ENCODE assay signal across 1 cellular context in the genomic region with DNA sequence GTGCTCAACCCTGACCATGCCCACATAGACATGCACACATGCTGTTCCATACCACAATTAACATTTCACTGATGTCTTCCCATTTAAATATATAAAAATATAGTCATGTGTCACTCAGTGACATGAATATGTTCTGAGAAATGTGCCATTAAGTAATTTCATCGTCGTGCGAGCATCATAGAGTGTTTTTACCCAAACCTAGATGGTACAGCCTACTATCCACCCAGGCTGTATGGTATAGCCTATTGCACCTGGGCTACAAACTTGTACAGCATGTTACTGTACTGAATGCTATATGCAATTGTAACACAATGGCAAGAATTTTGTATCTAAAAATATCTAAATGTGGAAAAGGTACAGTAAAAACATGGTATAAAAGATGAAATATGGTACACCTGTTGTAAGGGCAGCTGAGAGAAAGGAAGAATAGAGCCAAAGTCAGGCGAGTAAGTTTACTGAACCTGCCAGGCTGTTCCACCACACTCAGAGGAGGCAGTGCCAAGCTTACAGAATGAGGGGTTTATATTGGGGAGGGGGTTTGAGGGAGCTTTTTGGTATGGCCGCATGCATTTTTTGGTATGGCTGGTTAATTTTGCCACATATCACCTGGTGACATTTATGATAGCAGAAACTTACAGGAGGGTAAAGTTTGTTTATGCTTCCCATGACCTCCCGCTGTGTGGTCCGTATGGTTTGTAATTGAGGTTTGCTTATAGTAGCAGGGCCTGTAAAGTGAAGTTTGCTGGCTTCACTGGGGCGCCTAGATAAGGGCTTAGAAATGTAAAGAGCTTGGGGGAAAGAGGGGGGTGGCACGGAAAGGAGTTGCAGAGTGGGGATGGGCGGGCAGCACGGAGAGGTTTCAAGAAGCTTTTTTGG.
TF ChIP-seq lines count a peak whose summit lies in the region.

No MANE protein-coding gene starts in this region.

TF ChIP-seq in K562, 482 proteins besides CTCF, POLR2A, EP300 and RAD21 (continued from another document and continues in another):
- TF ChIP-seq ZNF121 (CRISPR knock-in tag; conservative IDR thresholded peaks at IDR 0.05) (no peak), CHD4 (IDR thresholded peaks at IDR 0.05; ENCODE audit: insufficient read depth, insufficient replicate concordance, low read depth, low read length, poor library complexity, severe bottlenecking) (no peak), TEAD2 (tag; IDR thresholded peaks at IDR 0.05) (no peak), ZNF766 (CRISPR knock-in tag; conservative IDR thresholded peaks at IDR 0.05) (no peak), CCAR2 (IDR thresholded peaks at IDR 0.05; ENCODE audit: low read depth, low read length) (no peak), MAFG (tag; conservative IDR thresholded peaks at IDR 0.05) (no peak), ZNF644 (tag; IDR thresholded peaks at IDR 0.05; ENCODE audit: low read depth) (no peak), XRCC4 (IDR thresholded peaks at IDR 0.05; ENCODE audit: extremely low read depth, insufficient read depth, insufficient read length) (no peak), PYGO2 (tag; IDR thresholded peaks at IDR 0.05) (no peak), HDAC6 (IDR thresholded peaks at IDR 0.05; ENCODE audit: low read depth, low read length) (no peak), RBFOX2 (IDR thresholded peaks at IDR 0.05; ENCODE audit: low read depth, low read length) (no peak), FOXP1 (CRISPR knock-in tag; IDR thresholded peaks at IDR 0.05) (no peak), JUN (IDR thresholded peaks at IDR 0.05; ENCODE audit: borderline replicate concordance, low read depth, low read length) (no peak), JUN (CRISPR knock-in tag; IDR thresholded peaks at IDR 0.05; ENCODE audit: borderline replicate concordance) (no peak), ZNF311 (CRISPR knock-in tag; IDR thresholded peaks at IDR 0.05) (no peak), NFATC3 (IDR thresholded peaks at IDR 0.05) (no peak), FOXM1 (IDR thresholded peaks at IDR 0.05; ENCODE audit: low read depth) (0 out of 2 replicates have a peak, but pooled peaks have one; percentile 21), FOXM1 (CRISPR knock-in tag; IDR thresholded peaks at IDR 0.05; ENCODE audit: low read depth) (no peak), TBP (optimal IDR thresholded peaks at IDR 0.05; ENCODE audit: low read depth, low read length) (no peak), POU5F1 (IDR thresholded peaks at IDR 0.05; ENCODE audit: borderline replicate concordance, low read depth, low read length, partially characterized antibody) (no peak), ZC3H11A (IDR thresholded peaks at IDR 0.05; ENCODE audit: low read depth, low read length) (no peak)
- TF ChIP-seq, protein P1, sequence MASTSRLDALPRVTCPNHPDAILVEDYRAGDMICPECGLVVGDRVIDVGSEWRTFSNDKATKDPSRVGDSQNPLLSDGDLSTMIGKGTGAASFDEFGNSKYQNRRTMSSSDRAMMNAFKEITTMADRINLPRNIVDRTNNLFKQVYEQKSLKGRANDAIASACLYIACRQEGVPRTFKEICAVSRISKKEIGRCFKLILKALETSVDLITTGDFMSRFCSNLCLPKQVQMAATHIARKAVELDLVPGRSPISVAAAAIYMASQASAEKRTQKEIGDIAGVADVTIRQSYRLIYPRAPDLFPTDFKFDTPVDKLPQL (IDR thresholded peaks at IDR 0.05; ENCODE audit: extremely low read depth, insufficient read length), result no peak
- TF ChIP-seq, protein P2, sequence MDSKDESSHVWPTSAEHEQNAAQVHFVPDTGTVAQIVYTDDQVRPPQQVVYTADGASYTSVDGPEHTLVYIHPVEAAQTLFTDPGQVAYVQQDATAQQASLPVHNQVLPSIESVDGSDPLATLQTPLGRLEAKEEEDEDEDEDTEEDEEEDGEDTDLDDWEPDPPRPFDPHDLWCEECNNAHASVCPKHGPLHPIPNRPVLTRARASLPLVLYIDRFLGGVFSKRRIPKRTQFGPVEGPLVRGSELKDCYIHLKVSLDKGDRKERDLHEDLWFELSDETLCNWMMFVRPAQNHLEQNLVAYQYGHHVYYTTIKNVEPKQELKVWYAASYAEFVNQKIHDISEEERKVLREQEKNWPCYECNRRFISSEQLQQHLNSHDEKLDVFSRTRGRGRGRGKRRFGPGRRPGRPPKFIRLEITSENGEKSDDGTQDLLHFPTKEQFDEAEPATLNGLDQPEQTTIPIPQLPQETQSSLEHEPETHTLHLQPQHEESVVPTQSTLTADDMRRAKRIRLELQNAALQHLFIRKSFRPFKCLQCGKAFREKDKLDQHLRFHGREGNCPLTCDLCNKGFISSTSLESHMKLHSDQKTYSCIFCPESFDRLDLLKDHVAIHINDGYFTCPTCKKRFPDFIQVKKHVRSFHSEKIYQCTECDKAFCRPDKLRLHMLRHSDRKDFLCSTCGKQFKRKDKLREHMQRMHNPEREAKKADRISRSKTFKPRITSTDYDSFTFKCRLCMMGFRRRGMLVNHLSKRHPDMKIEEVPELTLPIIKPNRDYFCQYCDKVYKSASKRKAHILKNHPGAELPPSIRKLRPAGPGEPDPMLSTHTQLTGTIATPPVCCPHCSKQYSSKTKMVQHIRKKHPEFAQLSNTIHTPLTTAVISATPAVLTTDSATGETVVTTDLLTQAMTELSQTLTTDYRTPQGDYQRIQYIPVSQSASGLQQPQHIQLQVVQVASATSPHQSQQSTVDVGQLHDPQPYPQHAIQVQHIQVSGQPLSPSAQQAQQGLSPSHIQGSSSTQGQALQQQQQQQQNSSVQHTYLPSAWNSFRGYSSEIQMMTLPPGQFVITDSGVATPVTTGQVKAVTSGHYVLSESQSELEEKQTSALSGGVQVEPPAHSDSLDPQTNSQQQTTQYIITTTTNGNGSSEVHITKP (IDR thresholded peaks at IDR 0.05; ENCODE audit: partially characterized antibody), result peak; percentile 38
- TF ChIP-seq, protein P3, sequence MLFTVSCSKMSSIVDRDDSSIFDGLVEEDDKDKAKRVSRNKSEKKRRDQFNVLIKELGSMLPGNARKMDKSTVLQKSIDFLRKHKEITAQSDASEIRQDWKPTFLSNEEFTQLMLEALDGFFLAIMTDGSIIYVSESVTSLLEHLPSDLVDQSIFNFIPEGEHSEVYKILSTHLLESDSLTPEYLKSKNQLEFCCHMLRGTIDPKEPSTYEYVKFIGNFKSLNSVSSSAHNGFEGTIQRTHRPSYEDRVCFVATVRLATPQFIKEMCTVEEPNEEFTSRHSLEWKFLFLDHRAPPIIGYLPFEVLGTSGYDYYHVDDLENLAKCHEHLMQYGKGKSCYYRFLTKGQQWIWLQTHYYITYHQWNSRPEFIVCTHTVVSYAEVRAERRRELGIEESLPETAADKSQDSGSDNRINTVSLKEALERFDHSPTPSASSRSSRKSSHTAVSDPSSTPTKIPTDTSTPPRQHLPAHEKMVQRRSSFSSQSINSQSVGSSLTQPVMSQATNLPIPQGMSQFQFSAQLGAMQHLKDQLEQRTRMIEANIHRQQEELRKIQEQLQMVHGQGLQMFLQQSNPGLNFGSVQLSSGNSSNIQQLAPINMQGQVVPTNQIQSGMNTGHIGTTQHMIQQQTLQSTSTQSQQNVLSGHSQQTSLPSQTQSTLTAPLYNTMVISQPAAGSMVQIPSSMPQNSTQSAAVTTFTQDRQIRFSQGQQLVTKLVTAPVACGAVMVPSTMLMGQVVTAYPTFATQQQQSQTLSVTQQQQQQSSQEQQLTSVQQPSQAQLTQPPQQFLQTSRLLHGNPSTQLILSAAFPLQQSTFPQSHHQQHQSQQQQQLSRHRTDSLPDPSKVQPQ (CRISPR knock-in tag; IDR thresholded peaks at IDR 0.05; ENCODE audit: borderline replicate concordance), result no peak
- TF ChIP-seq, protein P4, sequence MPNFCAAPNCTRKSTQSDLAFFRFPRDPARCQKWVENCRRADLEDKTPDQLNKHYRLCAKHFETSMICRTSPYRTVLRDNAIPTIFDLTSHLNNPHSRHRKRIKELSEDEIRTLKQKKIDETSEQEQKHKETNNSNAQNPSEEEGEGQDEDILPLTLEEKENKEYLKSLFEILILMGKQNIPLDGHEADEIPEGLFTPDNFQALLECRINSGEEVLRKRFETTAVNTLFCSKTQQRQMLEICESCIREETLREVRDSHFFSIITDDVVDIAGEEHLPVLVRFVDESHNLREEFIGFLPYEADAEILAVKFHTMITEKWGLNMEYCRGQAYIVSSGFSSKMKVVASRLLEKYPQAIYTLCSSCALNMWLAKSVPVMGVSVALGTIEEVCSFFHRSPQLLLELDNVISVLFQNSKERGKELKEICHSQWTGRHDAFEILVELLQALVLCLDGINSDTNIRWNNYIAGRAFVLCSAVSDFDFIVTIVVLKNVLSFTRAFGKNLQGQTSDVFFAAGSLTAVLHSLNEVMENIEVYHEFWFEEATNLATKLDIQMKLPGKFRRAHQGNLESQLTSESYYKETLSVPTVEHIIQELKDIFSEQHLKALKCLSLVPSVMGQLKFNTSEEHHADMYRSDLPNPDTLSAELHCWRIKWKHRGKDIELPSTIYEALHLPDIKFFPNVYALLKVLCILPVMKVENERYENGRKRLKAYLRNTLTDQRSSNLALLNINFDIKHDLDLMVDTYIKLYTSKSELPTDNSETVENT (CRISPR knock-in tag; IDR thresholded peaks at IDR 0.05), result no peak
- TF ChIP-seq, protein P5, sequence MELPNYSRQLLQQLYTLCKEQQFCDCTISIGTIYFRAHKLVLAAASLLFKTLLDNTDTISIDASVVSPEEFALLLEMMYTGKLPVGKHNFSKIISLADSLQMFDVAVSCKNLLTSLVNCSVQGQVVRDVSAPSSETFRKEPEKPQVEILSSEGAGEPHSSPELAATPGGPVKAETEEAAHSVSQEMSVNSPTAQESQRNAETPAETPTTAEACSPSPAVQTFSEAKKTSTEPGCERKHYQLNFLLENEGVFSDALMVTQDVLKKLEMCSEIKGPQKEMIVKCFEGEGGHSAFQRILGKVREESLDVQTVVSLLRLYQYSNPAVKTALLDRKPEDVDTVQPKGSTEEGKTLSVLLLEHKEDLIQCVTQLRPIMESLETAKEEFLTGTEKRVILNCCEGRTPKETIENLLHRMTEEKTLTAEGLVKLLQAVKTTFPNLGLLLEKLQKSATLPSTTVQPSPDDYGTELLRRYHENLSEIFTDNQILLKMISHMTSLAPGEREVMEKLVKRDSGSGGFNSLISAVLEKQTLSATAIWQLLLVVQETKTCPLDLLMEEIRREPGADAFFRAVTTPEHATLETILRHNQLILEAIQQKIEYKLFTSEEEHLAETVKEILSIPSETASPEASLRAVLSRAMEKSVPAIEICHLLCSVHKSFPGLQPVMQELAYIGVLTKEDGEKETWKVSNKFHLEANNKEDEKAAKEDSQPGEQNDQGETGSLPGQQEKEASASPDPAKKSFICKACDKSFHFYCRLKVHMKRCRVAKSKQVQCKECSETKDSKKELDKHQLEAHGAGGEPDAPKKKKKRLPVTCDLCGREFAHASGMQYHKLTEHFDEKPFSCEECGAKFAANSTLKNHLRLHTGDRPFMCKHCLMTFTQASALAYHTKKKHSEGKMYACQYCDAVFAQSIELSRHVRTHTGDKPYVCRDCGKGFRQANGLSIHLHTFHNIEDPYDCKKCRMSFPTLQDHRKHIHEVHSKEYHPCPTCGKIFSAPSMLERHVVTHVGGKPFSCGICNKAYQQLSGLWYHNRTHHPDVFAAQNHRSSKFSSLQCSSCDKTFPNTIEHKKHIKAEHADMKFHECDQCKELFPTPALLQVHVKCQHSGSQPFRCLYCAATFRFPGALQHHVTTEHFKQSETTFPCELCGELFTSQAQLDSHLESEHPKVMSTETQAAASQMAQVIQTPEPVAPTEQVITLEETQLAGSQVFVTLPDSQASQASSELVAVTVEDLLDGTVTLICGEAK (IDR thresholded peaks at IDR 0.05), result no peak
- TF ChIP-seq, protein P5 (CRISPR knock-in tag; IDR thresholded peaks at IDR 0.05), result no peak
- TF ChIP-seq, protein P6, sequence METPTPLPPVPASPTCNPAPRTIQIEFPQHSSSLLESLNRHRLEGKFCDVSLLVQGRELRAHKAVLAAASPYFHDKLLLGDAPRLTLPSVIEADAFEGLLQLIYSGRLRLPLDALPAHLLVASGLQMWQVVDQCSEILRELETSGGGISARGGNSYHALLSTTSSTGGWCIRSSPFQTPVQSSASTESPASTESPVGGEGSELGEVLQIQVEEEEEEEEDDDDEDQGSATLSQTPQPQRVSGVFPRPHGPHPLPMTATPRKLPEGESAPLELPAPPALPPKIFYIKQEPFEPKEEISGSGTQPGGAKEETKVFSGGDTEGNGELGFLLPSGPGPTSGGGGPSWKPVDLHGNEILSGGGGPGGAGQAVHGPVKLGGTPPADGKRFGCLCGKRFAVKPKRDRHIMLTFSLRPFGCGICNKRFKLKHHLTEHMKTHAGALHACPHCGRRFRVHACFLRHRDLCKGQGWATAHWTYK (CRISPR knock-in tag; IDR thresholded peaks at IDR 0.05), result no peak
- TF ChIP-seq, protein P7, sequence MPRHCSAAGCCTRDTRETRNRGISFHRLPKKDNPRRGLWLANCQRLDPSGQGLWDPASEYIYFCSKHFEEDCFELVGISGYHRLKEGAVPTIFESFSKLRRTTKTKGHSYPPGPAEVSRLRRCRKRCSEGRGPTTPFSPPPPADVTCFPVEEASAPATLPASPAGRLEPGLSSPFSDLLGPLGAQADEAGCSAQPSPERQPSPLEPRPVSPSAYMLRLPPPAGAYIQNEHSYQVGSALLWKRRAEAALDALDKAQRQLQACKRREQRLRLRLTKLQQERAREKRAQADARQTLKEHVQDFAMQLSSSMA (CRISPR knock-in tag; IDR thresholded peaks at IDR 0.05), result no peak
